8 cellular contexts compared by ENCODE assay signal in the genomic region with DNA sequence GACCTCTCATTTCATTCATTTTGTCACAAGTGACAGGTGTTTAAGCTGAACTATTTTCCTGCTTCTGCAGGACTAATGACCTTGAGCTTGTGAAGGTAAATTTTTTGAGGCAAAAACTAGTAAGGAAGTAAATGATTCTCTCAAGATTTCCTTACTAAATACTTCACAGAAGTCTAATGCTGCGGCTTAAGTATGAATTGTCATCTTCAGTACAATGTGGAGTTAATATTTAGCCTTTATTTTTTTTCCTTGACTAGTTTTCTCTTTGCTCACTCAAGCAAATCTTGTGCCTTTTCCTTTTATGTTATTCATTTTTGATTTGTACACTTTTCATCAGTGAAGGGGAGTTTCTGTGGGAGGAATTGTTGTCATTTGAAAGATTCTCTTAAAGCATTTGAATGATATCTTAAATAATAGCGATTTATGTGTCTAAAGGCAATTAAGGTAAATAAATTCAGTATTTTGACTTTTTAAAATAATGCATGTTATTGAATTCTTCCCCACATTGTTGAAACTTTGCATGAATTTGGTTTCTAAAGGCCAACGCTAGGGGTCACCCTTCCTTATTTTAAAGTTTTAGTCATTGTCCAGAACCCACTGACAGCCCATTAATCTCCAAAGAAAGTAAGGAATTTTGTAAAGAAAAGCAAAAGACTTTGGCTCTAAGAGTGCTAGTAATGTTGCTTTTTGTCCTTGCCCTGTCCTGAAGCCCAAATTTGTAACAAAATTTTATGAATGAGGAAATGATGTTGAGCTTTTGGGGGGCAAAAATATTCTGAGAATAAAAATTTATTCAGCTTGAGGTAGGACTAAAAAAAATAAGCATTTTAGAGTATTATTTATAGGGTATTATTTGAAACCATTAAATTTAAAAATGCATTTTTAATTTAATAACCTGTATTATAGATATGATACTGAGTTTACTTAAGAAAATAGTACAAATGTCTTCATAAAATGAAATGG.
DNase-seq lines count a peak whose midpoint lies in the region; ATAC-seq and TF ChIP-seq lines count a peak whose summit lies in the region.

No MANE protein-coding gene starts in this region.

- H3K4me3 ChIP-seq in adrenal gland: no peak overlapping the region
- no peak overlapping the region for H3K4me3 ChIP-seq in testis

- intact Hi-C loops in adrenal gland (cut with DNase I): loop anchor here in 1 of 2 donors (5.0 to 10.0 kb wide), 2 partner anchors 529 to 988 kb away; no protein-coding TSS in a partner anchor
- intact Hi-C loops in testis (cut with DNase I; ENCODE audit: low total_unique reads): no loop called here

- WGBS in adrenal gland, 4 donors: 26 to 29% (median 28%) methylated on average over 3 of the region's 3 CpGs
- WGBS in testis, 2 donors: 39 to 40% methylated on average over 3 of the region's 3 CpGs

- ATAC-seq in GM21390 (IDR thresholded peaks at IDR 0.05; ENCODE audit: unreplicated experiment): no peak

- TF ChIP-seq POLR2A in adrenal gland (IDR thresholded peaks at IDR 0.05): no peak
- no peak for TF ChIP-seq POLR2A in testis (IDR thresholded peaks at IDR 0.05)

- peak; percentile 43 for DNase-seq in AG08395 (ENCODE audit: low spot score)
- DNase-seq in GM10266 (ENCODE audit: extremely low spot score): peak; percentile 5
- peak in 3 of 7 donors; percentile 26 to 33 (median 26) for DNase-seq in adrenal gland
- peak; percentile 20 for DNase-seq in iPS-NIHi7 (ENCODE audit: extremely low spot score)
- peak; percentile 39 for DNase-seq in testis
- no peak for DNase-seq in NCI-H187 treated with DMSO at 0.1 percent for 48 hours (lab: John Stamatoyannopoulos, UW)

- H3K9me3 ChIP-seq in adrenal gland (replicated peaks in 1 of 3): no peaks in the 10 kb centered on the region
- no peaks in the 10 kb centered on the region for H3K9me3 ChIP-seq in testis

- H3K36me3 ChIP-seq in adrenal gland (replicated peaks in 1 of 2) (no peaks in the 10 kb centered on the region), testis (ENCODE audit: low read depth, missing control alignments) (no peaks in the 10 kb centered on the region)

- H3K27me3 ChIP-seq in adrenal gland (no peaks in the 10 kb centered on the region), testis (no peaks in the 10 kb centered on the region)

- TF ChIP-seq CTCF in GM10266 (IDR thresholded peaks at IDR 0.05; ENCODE audit: control insufficient read depth, insufficient read depth, low read depth, missing control alignments) (peak; percentile 57), LNCAP (IDR thresholded peaks at IDR 0.05) (peak; percentile 69), adrenal gland (IDR thresholded peaks at IDR 0.05) (peak; percentile 29 to 57 (median 44)), testis (IDR thresholded peaks at IDR 0.05) (peak; percentile 24 to 66 (median 58))

- H3K27ac ChIP-seq in adrenal gland (no peak overlapping the region), testis (no peak overlapping the region)

- H3K4me1 ChIP-seq in adrenal gland (replicated peaks in 1 of 2) (no peaks in the 10 kb centered on the region), testis (no peaks in the 10 kb centered on the region)
